In genomic region chr16:3548859-3549258, GRCh38 we compare ENCODE assay signal across 22 cellular contexts. TPM values are rescaled to one million over a fixed set of nuclear protein-coding genes. Genes with fewer than 3 reads are reported as not detected.
DNase-seq lines count a peak whose midpoint lies in the region; ATAC-seq and TF ChIP-seq lines count a peak whose summit lies in the region.
"Had no signal": no experiment of that assay in that cellular context is flagged by ENCODE, and none has a peak within 500 bp of the region (broad histone marks: within the 10 kb centered on the region; RNA-seq: fewer than 3 reads in every experiment).

No MANE protein-coding gene starts in this region.

- peaks cover 26 to 87% (median 28%) of the 10 kb centered on the region in 3 experiments for H3K36me3 ChIP-seq in naive thymus-derived CD4-positive, alpha-beta T cell (ENCODE audit: control insufficient read depth in 2 of 3, insufficient read depth in 3 of 3, low read length in 3 of 3)
- no peaks in the 10 kb centered on the region for H3K36me3 ChIP-seq in breast epithelium

- no peaks in the 10 kb centered on the region for H3K27me3 ChIP-seq in naive thymus-derived CD4-positive, alpha-beta T cell (ENCODE audit: control insufficient read depth in 2 of 2, insufficient read depth in 2 of 2, low read length in 2 of 2)
- H3K27me3 ChIP-seq in breast epithelium = no peaks in the 10 kb centered on the region
- H3K27me3 ChIP-seq: BLaER1 had no signal

- no peaks in the 10 kb centered on the region for H3K4me1 ChIP-seq in naive thymus-derived CD4-positive, alpha-beta T cell (ENCODE audit: control insufficient read depth in 2 of 2, insufficient read depth in 2 of 2, low read length in 2 of 2)
- H3K4me1 ChIP-seq in breast epithelium = no peaks in the 10 kb centered on the region
- H3K4me1 ChIP-seq: A549, BLaER1 had no signal

- peak overlapping the region; percentile 34 for H3K27ac Mint-ChIP-seq in activated naive CD8-positive, alpha-beta T cell treated with anti-CD3 and anti-CD28 coated beads, Interleukin-2, amount 10 ng/mL, durations not matched to agents 7 days and 5 days
- H3K27ac Mint-ChIP-seq in activated naive CD8-positive, alpha-beta T cell treated with anti-CD3 and anti-CD28 coated beads for 36 hours = no peak overlapping the region
- H3K27ac Mint-ChIP-seq in activated T-helper 17 cell treated with anti-CD3 and anti-CD28 coated beads, Interleukin-2, amount 50 U/mL, for 72 hours = peak overlapping the region; percentile 43
- H3K27ac Mint-ChIP-seq in naive thymus-derived CD4-positive, alpha-beta T cell = peak overlapping the region in 5 of 9 donors; percentile 31 to 82 (median 36)
- H3K27ac Mint-ChIP-seq in stimulated activated naive B cell treated with anti-CD40 and anti-IgM and Interleukin-4, amounts not matched to agents 10 μg/mL and 1 μg/mL and 100 μg/mL, for 72 hours = peak overlapping the region; percentile 52

- H3K4me3 ChIP-seq in naive thymus-derived CD4-positive, alpha-beta T cell (ENCODE audit: low read length) = no peak overlapping the region
- H3K4me3 ChIP-seq in breast epithelium = no peak overlapping the region
- H3K4me3 ChIP-seq: A549, BLaER1 had no signal

- intact Hi-C loops in naive thymus-derived CD4-positive, alpha-beta T cell (cut with micrococcal nuclease) = no loop called here
- intact Hi-C loops in breast epithelium (cut with DNase I; ENCODE audit: low total_unique reads) = no loop called here

- H3K4me3 Mint-ChIP-seq in activated naive CD8-positive, alpha-beta T cell treated with anti-CD3 and anti-CD28 coated beads, Interleukin-2, amount 10 ng/mL, durations not matched to agents 7 days and 5 days = no peak overlapping the region
- H3K4me3 Mint-ChIP-seq in activated naive CD8-positive, alpha-beta T cell treated with anti-CD3 and anti-CD28 coated beads for 36 hours = no peak overlapping the region
- no peak overlapping the region for H3K4me3 Mint-ChIP-seq in activated T-helper 17 cell treated with anti-CD3 and anti-CD28 coated beads, Interleukin-2, amount 50 U/mL, for 72 hours
- no peak overlapping the region for H3K4me3 Mint-ChIP-seq in naive thymus-derived CD4-positive, alpha-beta T cell
- H3K4me3 Mint-ChIP-seq in stimulated activated naive B cell treated with anti-CD40 and anti-IgM and Interleukin-4, amounts not matched to agents 10 μg/mL and 1 μg/mL and 100 μg/mL, for 72 hours = no peak overlapping the region
- H3K4me3 Mint-ChIP-seq: CD4-positive, alpha-beta memory T cell had no signal

- H3K36me3 Mint-ChIP-seq in activated naive CD8-positive, alpha-beta T cell treated with anti-CD3 and anti-CD28 coated beads, Interleukin-2, amount 10 ng/mL, durations not matched to agents 7 days and 5 days = peaks cover 40% of the 10 kb centered on the region
- H3K36me3 Mint-ChIP-seq in activated naive CD8-positive, alpha-beta T cell treated with anti-CD3 and anti-CD28 coated beads for 36 hours = peaks cover 19% of the 10 kb centered on the region
- peaks cover 89% of the 10 kb centered on the region for H3K36me3 Mint-ChIP-seq in activated T-helper 17 cell treated with anti-CD3 and anti-CD28 coated beads, Interleukin-2, amount 50 U/mL, for 72 hours (ENCODE audit: low read depth)
- peaks cover 23 to 51% (median 27%) of the 10 kb centered on the region in 5 donors for H3K36me3 Mint-ChIP-seq in naive thymus-derived CD4-positive, alpha-beta T cell
- peaks cover 36 to 52% of the 10 kb centered on the region in 2 donors for H3K36me3 Mint-ChIP-seq in stimulated activated naive B cell treated with anti-CD40 and anti-IgM and Interleukin-4, amounts not matched to agents 10 μg/mL and 1 μg/mL and 100 μg/mL, for 72 hours

- H3K27ac ChIP-seq in naive thymus-derived CD4-positive, alpha-beta T cell (ENCODE audit: low read depth, low read length) = no peak overlapping the region
- no peak overlapping the region for H3K27ac ChIP-seq in breast epithelium
- H3K27ac ChIP-seq: A549, BLaER1 had no signal

- TF ChIP-seq POLR2A in breast epithelium (IDR thresholded peaks at IDR 0.05) = no peak

- POLR2A ChIA-PET in activated naive CD8-positive, alpha-beta T cell treated with anti-CD3 and anti-CD28 coated beads, Interleukin-2, amount 10 ng/mL, durations not matched to agents 7 days and 5 days (lab: Charles Lee) = no interaction called here
- POLR2A ChIA-PET in naive thymus-derived CD4-positive, alpha-beta T cell (lab: Charles Lee) = interaction anchor here (0.6 to 1.0 kb wide), 2 partner anchors 25 to 1183 kb away, joined by 3 read pairs; no protein-coding TSS in a partner anchor

- CTCF ChIA-PET in naive thymus-derived CD4-positive, alpha-beta T cell (lab: Charles Lee) = interaction anchor here (0.6 kb wide), 1 partner anchor 751 kb away, joined by 3 read pairs; no protein-coding TSS in a partner anchor

- DNase-seq in activated naive CD8-positive, alpha-beta T cell treated with anti-CD3 and anti-CD28 coated beads, Interleukin-2, amount 10 ng/mL, durations not matched to agents 7 days and 5 days = no peak
- DNase-seq in activated naive CD8-positive, alpha-beta T cell treated with anti-CD3 and anti-CD28 coated beads for 36 hours = no peak
- no peak for DNase-seq in naive thymus-derived CD4-positive, alpha-beta T cell
- no peak for DNase-seq in stimulated activated naive B cell treated with anti-CD40 and anti-IgM and Interleukin-4, amounts not matched to agents 10 μg/mL and 1 μg/mL and 100 μg/mL, for 72 hours
- DNase-seq in breast epithelium (ENCODE audit: low spot score in 2 of 2) (no peak), dermis blood vessel endothelial cell (no peak)
- DNase-seq: CD4-positive, alpha-beta memory T cell; DMS153; GDM1; H9; NCI-H1417; NCI-H2081; NCI-H2171 treated with DMSO at 0.1 percent for 48 hours; NCI-H446; NCI-H526 treated with DMSO at 0.1 percent for 48 hours had no signal

- no peak for ATAC-seq in activated naive CD8-positive, alpha-beta T cell treated with anti-CD3 and anti-CD28 coated beads, Interleukin-2, amount 10 ng/mL, durations not matched to agents 7 days and 5 days (ENCODE audit: low read depth)
- no peak for ATAC-seq in activated T-helper 17 cell treated with anti-CD3 and anti-CD28 coated beads, Interleukin-2, amount 50 U/mL, for 72 hours (replicated peaks)
- no peak for ATAC-seq in naive thymus-derived CD4-positive, alpha-beta T cell
- peak; percentile 14 to 16 for ATAC-seq in stimulated activated naive B cell treated with anti-CD40 and anti-IgM and Interleukin-4, amounts not matched to agents 10 μg/mL and 1 μg/mL and 100 μg/mL, for 72 hours (replicated peaks)
- ATAC-seq: Panc1 had no signal

- peaks cover 1% of the 10 kb centered on the region for H3K9me3 Mint-ChIP-seq in activated naive CD8-positive, alpha-beta T cell treated with anti-CD3 and anti-CD28 coated beads, Interleukin-2, amount 10 ng/mL, durations not matched to agents 7 days and 5 days
- no peaks in the 10 kb centered on the region for H3K9me3 Mint-ChIP-seq in activated naive CD8-positive, alpha-beta T cell treated with anti-CD3 and anti-CD28 coated beads for 36 hours
- no peaks in the 10 kb centered on the region for H3K9me3 Mint-ChIP-seq in activated T-helper 17 cell treated with anti-CD3 and anti-CD28 coated beads, Interleukin-2, amount 50 U/mL, for 72 hours
- H3K9me3 Mint-ChIP-seq in naive thymus-derived CD4-positive, alpha-beta T cell = peaks cover 0 to 7% (median 0%) of the 10 kb centered on the region in 11 donors
- peaks cover 13% of the 10 kb centered on the region in 2 donors for H3K9me3 Mint-ChIP-seq in stimulated activated naive B cell treated with anti-CD40 and anti-IgM and Interleukin-4, amounts not matched to agents 10 μg/mL and 1 μg/mL and 100 μg/mL, for 72 hours
- H3K9me3 Mint-ChIP-seq: CD4-positive, alpha-beta memory T cell had no signal

- TF ChIP-seq CTCF in breast epithelium (IDR thresholded peaks at IDR 0.05) = no peak

- peaks cover 5% of the 10 kb centered on the region for H3K4me1 Mint-ChIP-seq in activated naive CD8-positive, alpha-beta T cell treated with anti-CD3 and anti-CD28 coated beads, Interleukin-2, amount 10 ng/mL, durations not matched to agents 7 days and 5 days
- no peaks in the 10 kb centered on the region for H3K4me1 Mint-ChIP-seq in activated naive CD8-positive, alpha-beta T cell treated with anti-CD3 and anti-CD28 coated beads for 36 hours
- H3K4me1 Mint-ChIP-seq in activated T-helper 17 cell treated with anti-CD3 and anti-CD28 coated beads, Interleukin-2, amount 50 U/mL, for 72 hours = peaks cover 8% of the 10 kb centered on the region
- peaks cover 0 to 17% (median 4%) of the 10 kb centered on the region in 7 donors for H3K4me1 Mint-ChIP-seq in naive thymus-derived CD4-positive, alpha-beta T cell
- peaks cover 44 to 48% of the 10 kb centered on the region in 2 donors for H3K4me1 Mint-ChIP-seq in stimulated activated naive B cell treated with anti-CD40 and anti-IgM and Interleukin-4, amounts not matched to agents 10 μg/mL and 1 μg/mL and 100 μg/mL, for 72 hours

- H3K9me3 ChIP-seq in naive thymus-derived CD4-positive, alpha-beta T cell (ENCODE audit: control insufficient read depth in 2 of 3, low read length in 3 of 3) = no peaks in the 10 kb centered on the region
- H3K9me3 ChIP-seq in breast epithelium = no peaks in the 10 kb centered on the region
- H3K9me3 ChIP-seq: A549 had no signal

- H3K27me3 Mint-ChIP-seq in activated naive CD8-positive, alpha-beta T cell treated with anti-CD3 and anti-CD28 coated beads, Interleukin-2, amount 10 ng/mL, durations not matched to agents 7 days and 5 days = no peaks in the 10 kb centered on the region
- H3K27me3 Mint-ChIP-seq in activated naive CD8-positive, alpha-beta T cell treated with anti-CD3 and anti-CD28 coated beads for 36 hours = no peaks in the 10 kb centered on the region
- H3K27me3 Mint-ChIP-seq in activated T-helper 17 cell treated with anti-CD3 and anti-CD28 coated beads, Interleukin-2, amount 50 U/mL, for 72 hours = no peaks in the 10 kb centered on the region
- no peaks in the 10 kb centered on the region for H3K27me3 Mint-ChIP-seq in naive thymus-derived CD4-positive, alpha-beta T cell
- H3K27me3 Mint-ChIP-seq in stimulated activated naive B cell treated with anti-CD40 and anti-IgM and Interleukin-4, amounts not matched to agents 10 μg/mL and 1 μg/mL and 100 μg/mL, for 72 hours = no peaks in the 10 kb centered on the region
- H3K27me3 Mint-ChIP-seq: CD4-positive, alpha-beta memory T cell had no signal

RNA-seq across cellular contexts. Expression of gene NLRC3, which starts 28.3 kb away (rescaled TPM):
- 10 to 100 TPM; 95.9 to 97.4 TPM for total RNA-seq in activated naive CD8-positive, alpha-beta T cell treated with anti-CD3 and anti-CD28 coated beads, Interleukin-2, amount 10 ng/mL, durations not matched to agents 7 days and 5 days
- total RNA-seq in activated naive CD8-positive, alpha-beta T cell treated with anti-CD3 and anti-CD28 coated beads for 36 hours = 10 to 100 TPM; 12.3 to 12.5 TPM
- total RNA-seq in activated T-helper 17 cell treated with anti-CD3 and anti-CD28 coated beads, Interleukin-2, amount 50 U/mL, for 72 hours = 10 to 100 TPM; 36.8 to 49.1 TPM
- total RNA-seq in naive thymus-derived CD4-positive, alpha-beta T cell = 10 to 100 TPM; 64.1 to 91.3 (median 87.3) TPM
- 10 to 100 TPM; 22.2 to 40.1 TPM for polyA plus RNA-seq in naive thymus-derived CD4-positive, alpha-beta T cell
- total RNA-seq in breast epithelium (1 to 10 TPM in 2 of 3 donors, under 1 TPM in 1; 0.64 to 1.6 (median 1.3) TPM), dermis blood vessel endothelial cell (2.0 and 9.5 TPM in 2 replicates)
- total RNA-seq: HT-29, M059J had no signal

RNA-seq across cellular contexts. Expression of gene CLUAP1, which starts 48.1 kb away (rescaled TPM):
- 10 to 100 TPM; 22.9 to 26.8 TPM for total RNA-seq in activated naive CD8-positive, alpha-beta T cell treated with anti-CD3 and anti-CD28 coated beads, Interleukin-2, amount 10 ng/mL, durations not matched to agents 7 days and 5 days
- 10 to 100 TPM in 1 of 2 experiments, 1 to 10 TPM in 1; 8.8 to 10.1 TPM for total RNA-seq in activated naive CD8-positive, alpha-beta T cell treated with anti-CD3 and anti-CD28 coated beads for 36 hours
- 10 to 100 TPM; 14.9 to 15.7 TPM for total RNA-seq in activated T-helper 17 cell treated with anti-CD3 and anti-CD28 coated beads, Interleukin-2, amount 50 U/mL, for 72 hours
- 10 to 100 TPM; 16.9 to 33.2 (median 28.0) TPM for total RNA-seq in naive thymus-derived CD4-positive, alpha-beta T cell
- polyA plus RNA-seq in naive thymus-derived CD4-positive, alpha-beta T cell = 10 to 100 TPM; 31.5 to 44.2 TPM
- total RNA-seq in breast epithelium (10 to 100 TPM; 20.8 to 27.1 (median 24.6) TPM), dermis blood vessel endothelial cell (12.1 and 17.3 TPM in 2 replicates)

RNA-seq across cellular contexts. Expression of gene C16orf90, which starts 53.6 kb away (rescaled TPM):
- total RNA-seq in activated naive CD8-positive, alpha-beta T cell treated with anti-CD3 and anti-CD28 coated beads, Interleukin-2, amount 10 ng/mL, durations not matched to agents 7 days and 5 days = not detected
- total RNA-seq in activated naive CD8-positive, alpha-beta T cell treated with anti-CD3 and anti-CD28 coated beads for 36 hours = not detected
- not detected for total RNA-seq in activated T-helper 17 cell treated with anti-CD3 and anti-CD28 coated beads, Interleukin-2, amount 50 U/mL, for 72 hours
- not detected for total RNA-seq in naive thymus-derived CD4-positive, alpha-beta T cell
- not detected for polyA plus RNA-seq in naive thymus-derived CD4-positive, alpha-beta T cell
- total RNA-seq in breast epithelium (not detected), dermis blood vessel endothelial cell (not detected in 2 replicates)
- total RNA-seq: CD4-positive, alpha-beta memory T cell; Daoy; H9; HT-29; M059J had no signal
- polyA plus RNA-seq: A549; CD4-positive, alpha-beta memory T cell had no signal

Comparison
In these comparisons a context has a peak if more than half of its experiments do, and no peak if none do; other contexts are left out.
1. ATAC-seq: peak in stimulated activated naive B cell treated with anti-CD40 and anti-IgM and Interleukin-4, amounts not matched to agents 10 μg/mL and 1 μg/mL and 100 μg/mL, for 72 hours (2 of 2); none in activated naive CD8-positive, alpha-beta T cell treated with anti-CD3 and anti-CD28 coated beads, Interleukin-2, amount 10 ng/mL, durations not matched to agents 7 days and 5 days (single experiment), activated T-helper 17 cell treated with anti-CD3 and anti-CD28 coated beads, Interleukin-2, amount 50 U/mL, for 72 hours (single experiment) and naive thymus-derived CD4-positive, alpha-beta T cell (single experiment).